In the genomic region with DNA sequence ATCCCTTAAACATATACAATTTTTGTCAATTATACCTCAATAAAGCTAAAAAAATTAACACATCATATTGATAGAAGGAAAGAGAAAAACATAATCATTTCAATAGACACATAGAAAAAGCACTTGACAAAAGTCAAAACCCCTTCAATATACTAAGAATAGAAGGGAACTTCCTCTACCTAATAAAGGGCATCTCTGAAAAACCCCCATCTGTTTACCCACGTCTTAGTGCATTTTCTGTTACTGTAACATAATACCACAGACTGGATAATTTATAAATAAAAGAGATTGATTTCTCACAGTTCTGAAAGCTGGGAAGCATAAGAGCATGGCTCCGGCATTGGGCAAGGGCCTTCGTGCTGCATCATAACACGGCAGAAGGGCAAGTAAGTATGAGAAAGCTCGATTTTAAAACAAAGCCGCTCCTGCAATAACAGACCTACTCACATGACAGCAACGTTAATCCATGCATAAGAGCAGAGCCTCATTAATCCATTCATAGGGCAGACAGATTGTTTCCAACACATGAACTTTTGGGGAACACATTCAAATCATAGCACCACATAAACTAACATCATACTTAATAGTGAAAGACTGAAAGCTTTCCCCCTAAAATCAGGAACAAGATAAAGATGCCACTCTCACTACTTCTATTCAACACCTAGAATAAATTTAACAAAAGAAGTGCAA, we compare ENCODE assay signal across 16 cellular contexts. TPM values are rescaled to one million over a fixed set of nuclear protein-coding genes. Genes with fewer than 3 reads are reported as not detected.
A peak's percentile ranks its signal among the peaks of the same experiment; 100 is the strongest.
DNase-seq lines count a peak whose midpoint lies in the region; ATAC-seq lines count a peak whose summit lies in the region.
"Had no signal": no experiment of that assay in that cellular context is flagged by ENCODE, and none has a peak within 500 bp of the region (broad histone marks: within the 10 kb centered on the region; RNA-seq: fewer than 3 reads in every experiment).

No MANE protein-coding gene starts in this region.

- no peaks in the 10 kb centered on the region for H3K9me3 ChIP-seq in T-helper 17 cell (ENCODE audit: control insufficient read depth, low read length, poor library complexity, severe bottlenecking)
- H3K9me3 ChIP-seq: left lung, sigmoid colon had no signal

- H3K4me3 Mint-ChIP-seq in T-helper 17 cell = no peak overlapping the region
- H3K4me3 Mint-ChIP-seq: CD4-positive, CD25-positive, alpha-beta regulatory T cell; T-helper 1 cell treated with Interleukin-12 subunit alpha and Interleukin-12 subunit beta and Interleukin-4 antibody, amounts not matched to agents 30 μg/mL and 1 μg/mL, for 36 hours had no signal

- in situ Hi-C loops in G401 (cut with HindIII; ENCODE audit: low sequenced_read_pairs) = no loop called here

- no peaks in the 10 kb centered on the region for H3K36me3 Mint-ChIP-seq in T-helper 17 cell (ENCODE audit: low read depth)
- H3K36me3 Mint-ChIP-seq: CD4-positive, CD25-positive, alpha-beta regulatory T cell had no signal

- DNase-seq in G401 (ENCODE audit: low spot score) (peak; percentile 3), T-helper 17 cell (no peak), Kasumi-1 (lab: John Stamatoyannopoulos, UW) (no peak), NCI-H1092 (lab: John Stamatoyannopoulos, UW) (no peak), SW 1271 (lab: John Stamatoyannopoulos, UW) (no peak)
- DNase-seq in activated CD4-positive, alpha-beta T cell treated with anti-CD3 and anti-CD28 coated beads, Interleukin-2, amount 50 U/mL, for 4 hours = no peak
- DNase-seq: CD4-positive, CD25-positive, alpha-beta regulatory T cell; left lung; NCI-H1092 treated with DMSO at 0.1 percent for 48 hours; sigmoid colon; stimulated activated CD4-positive, alpha-beta T cell treated with anti-CD3 and anti-CD28 coated beads, Interleukin-2, amount 100 ng/mL, for 24 hours had no signal

- ATAC-seq in GM19351 (IDR thresholded peaks at IDR 0.05; ENCODE audit: unreplicated experiment) (peak; percentile 51), HG02885 (IDR thresholded peaks at IDR 0.05; ENCODE audit: poor library complexity, unreplicated experiment) (peak; percentile 56), T-helper 17 cell (no peak)
- ATAC-seq: esophagus mucosa, left lung, Right ventricle myocardium inferior had no signal

- peak overlapping the region; percentile 39 for H3K27ac Mint-ChIP-seq in T-helper 17 cell
- H3K27ac Mint-ChIP-seq: CD4-positive, CD25-positive, alpha-beta regulatory T cell; T-helper 1 cell treated with Interleukin-12 subunit alpha and Interleukin-12 subunit beta and Interleukin-4 antibody, amounts not matched to agents 30 μg/mL and 1 μg/mL, for 36 hours had no signal

- peaks cover 5% of the 10 kb centered on the region for H3K4me1 Mint-ChIP-seq in T-helper 17 cell

- H3K27me3 Mint-ChIP-seq in T-helper 17 cell = no peaks in the 10 kb centered on the region
- H3K27me3 Mint-ChIP-seq: CD4-positive, CD25-positive, alpha-beta regulatory T cell had no signal

RNA-seq across cellular contexts. Expression of gene STEEP1, which starts 15.7 kb away (rescaled TPM):
- 22.1 and 36.2 TPM in 2 replicates for total RNA-seq in G401 (2014; rRNA removed; shearing (Covaris generic))
- total RNA-seq in T-helper 17 cell = 10 to 100 TPM; 21.3 to 23.8 TPM

RNA-seq across cellular contexts. Expression of gene UBE2A, which starts 24.9 kb away (rescaled TPM):
- total RNA-seq in G401 (2014; rRNA removed; shearing (Covaris generic)) = 32.7 and 39.0 TPM in 2 replicates
- total RNA-seq in T-helper 17 cell = 10 to 100 TPM; 75.3 to 87.2 TPM

RNA-seq across cellular contexts. Expression of gene NKRF, which starts 56.8 kb away (rescaled TPM):
- total RNA-seq in G401 (2014; rRNA removed; shearing (Covaris generic)) = 11.3 and 17.1 TPM in 2 replicates
- 10 to 100 TPM in 1 of 2 donors, 1 to 10 TPM in 1; 9.9 to 10.8 TPM for total RNA-seq in T-helper 17 cell
